Comparison of ENCODE assay signal across 26 cellular contexts in the genomic region with DNA sequence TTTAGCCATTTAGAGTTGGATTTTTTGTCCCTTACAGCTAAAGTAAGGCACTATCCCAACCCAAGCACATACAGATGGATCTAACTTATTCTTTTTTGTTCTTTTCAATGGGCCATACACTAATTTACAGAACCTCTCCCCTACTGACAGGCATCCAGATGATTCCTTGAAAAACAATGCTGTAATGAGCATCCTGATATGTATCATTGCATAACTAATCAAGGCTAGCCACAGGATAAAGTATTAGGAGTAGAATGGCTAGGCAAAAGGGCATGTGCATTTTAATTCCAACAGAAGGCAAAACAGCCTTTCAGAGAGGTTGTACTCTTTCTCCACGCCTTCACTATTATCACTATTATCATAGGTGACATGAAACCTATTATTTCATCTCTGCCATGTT. TPM values are rescaled to one million over a fixed set of nuclear protein-coding genes. Genes with fewer than 3 reads are reported as not detected.
DNase-seq lines count a peak whose midpoint lies in the region; ATAC-seq, FAIRE-seq and TF ChIP-seq lines count a peak whose summit lies in the region.
"Had no signal": no experiment of that assay in that cellular context is flagged by ENCODE, and none has a peak within 500 bp of the region (broad histone marks: within the 10 kb centered on the region; RNA-seq: fewer than 3 reads in every experiment).

No MANE protein-coding gene starts in this region.

- ATAC-seq in activated naive CD8-positive, alpha-beta T cell treated with anti-CD3 and anti-CD28 coated beads, Interleukin-2, amount 10 ng/mL, durations not matched to agents 7 days and 5 days (ENCODE audit: low read depth) = no peak
- no peak for ATAC-seq in activated naive CD8-positive, alpha-beta T cell treated with anti-CD3 and anti-CD28 coated beads, Interleukin-2, amount 50 U/mL, for 24 hours
- no peak for ATAC-seq in central memory CD8-positive, alpha-beta T cell (replicated peaks; ENCODE audit: extremely low read depth, poor library complexity, severe bottlenecking)
- no peak for ATAC-seq in stimulated activated naive B cell treated with anti-CD40 and anti-IgM and Interleukin-4, amounts not matched to agents 10 μg/mL and 1 μg/mL and 100 μg/mL, for 72 hours (replicated peaks)
- no peak for ATAC-seq in HG03196 (IDR thresholded peaks at IDR 0.05; ENCODE audit: unreplicated experiment)
- ATAC-seq: esophagus mucosa, psoas muscle, sciatic nerve had no signal

- H3K27me3 Mint-ChIP-seq in activated naive CD8-positive, alpha-beta T cell treated with anti-CD3 and anti-CD28 coated beads, Interleukin-2, amount 10 ng/mL, durations not matched to agents 7 days and 5 days = no peaks in the 10 kb centered on the region
- H3K27me3 Mint-ChIP-seq in activated naive CD8-positive, alpha-beta T cell treated with anti-CD3 and anti-CD28 coated beads, Interleukin-2, amount 50 U/mL, for 24 hours = no peaks in the 10 kb centered on the region
- no peaks in the 10 kb centered on the region for H3K27me3 Mint-ChIP-seq in central memory CD8-positive, alpha-beta T cell
- H3K27me3 Mint-ChIP-seq in stimulated activated naive B cell treated with anti-CD40 and anti-IgM and Interleukin-4, amounts not matched to agents 10 μg/mL and 1 μg/mL and 100 μg/mL, for 72 hours = no peaks in the 10 kb centered on the region
- H3K27me3 Mint-ChIP-seq: dendritic cell treated with granulocyte-macrophage colony-stimulating factor and Interleukin-4, amounts not matched to agents 40 ng/mL and 50 ng/mL, for 4 days had no signal

- no peak overlapping the region for H3K4me3 Mint-ChIP-seq in activated naive CD8-positive, alpha-beta T cell treated with anti-CD3 and anti-CD28 coated beads, Interleukin-2, amount 10 ng/mL, durations not matched to agents 7 days and 5 days
- H3K4me3 Mint-ChIP-seq in activated naive CD8-positive, alpha-beta T cell treated with anti-CD3 and anti-CD28 coated beads, Interleukin-2, amount 50 U/mL, for 24 hours = no peak overlapping the region
- no peak overlapping the region for H3K4me3 Mint-ChIP-seq in central memory CD8-positive, alpha-beta T cell
- H3K4me3 Mint-ChIP-seq in stimulated activated naive B cell treated with anti-CD40 and anti-IgM and Interleukin-4, amounts not matched to agents 10 μg/mL and 1 μg/mL and 100 μg/mL, for 72 hours = no peak overlapping the region
- H3K4me3 Mint-ChIP-seq: dendritic cell treated with granulocyte-macrophage colony-stimulating factor and Interleukin-4, amounts not matched to agents 40 ng/mL and 50 ng/mL, for 4 days; WTC11 had no signal

- H3K27ac Mint-ChIP-seq in activated naive CD8-positive, alpha-beta T cell treated with anti-CD3 and anti-CD28 coated beads, Interleukin-2, amount 10 ng/mL, durations not matched to agents 7 days and 5 days = peak overlapping the region; percentile 43
- no peak overlapping the region for H3K27ac Mint-ChIP-seq in activated naive CD8-positive, alpha-beta T cell treated with anti-CD3 and anti-CD28 coated beads, Interleukin-2, amount 50 U/mL, for 24 hours
- H3K27ac Mint-ChIP-seq in central memory CD8-positive, alpha-beta T cell (ENCODE audit: low read depth) = peak overlapping the region; percentile 76
- H3K27ac Mint-ChIP-seq in stimulated activated naive B cell treated with anti-CD40 and anti-IgM and Interleukin-4, amounts not matched to agents 10 μg/mL and 1 μg/mL and 100 μg/mL, for 72 hours = peak overlapping the region; percentile 87
- H3K27ac Mint-ChIP-seq: activated T-helper 2 cell treated with anti-CD3 and anti-CD28 coated beads, Interferon-gamma antibody, Interleukin-2, Interleukin-4, amounts not matched to agents 10 μg/mL and 5 μg/mL and 100 μg/mL, durations not matched to agents 14 hours and 24 hours and 36 hours; dendritic cell treated with granulocyte-macrophage colony-stimulating factor and Interleukin-4, amounts not matched to agents 40 ng/mL and 50 ng/mL, for 4 days; WTC11 had no signal

- no peaks in the 10 kb centered on the region for H3K9me3 Mint-ChIP-seq in activated naive CD8-positive, alpha-beta T cell treated with anti-CD3 and anti-CD28 coated beads, Interleukin-2, amount 10 ng/mL, durations not matched to agents 7 days and 5 days
- H3K9me3 Mint-ChIP-seq in activated naive CD8-positive, alpha-beta T cell treated with anti-CD3 and anti-CD28 coated beads, Interleukin-2, amount 50 U/mL, for 24 hours = no peaks in the 10 kb centered on the region
- H3K9me3 Mint-ChIP-seq in central memory CD8-positive, alpha-beta T cell = no peaks in the 10 kb centered on the region
- H3K9me3 Mint-ChIP-seq in stimulated activated naive B cell treated with anti-CD40 and anti-IgM and Interleukin-4, amounts not matched to agents 10 μg/mL and 1 μg/mL and 100 μg/mL, for 72 hours = no peaks in the 10 kb centered on the region
- H3K9me3 Mint-ChIP-seq: activated T-helper 2 cell treated with anti-CD3 and anti-CD28 coated beads, Interferon-gamma antibody, Interleukin-2, Interleukin-4, amounts not matched to agents 10 μg/mL and 5 μg/mL and 100 μg/mL, durations not matched to agents 14 hours and 24 hours and 36 hours; dendritic cell treated with granulocyte-macrophage colony-stimulating factor and Interleukin-4, amounts not matched to agents 40 ng/mL and 50 ng/mL, for 4 days; WTC11 had no signal

- H3K36me3 Mint-ChIP-seq in activated naive CD8-positive, alpha-beta T cell treated with anti-CD3 and anti-CD28 coated beads, Interleukin-2, amount 10 ng/mL, durations not matched to agents 7 days and 5 days = peaks cover 11% of the 10 kb centered on the region
- peaks cover 26% of the 10 kb centered on the region for H3K36me3 Mint-ChIP-seq in activated naive CD8-positive, alpha-beta T cell treated with anti-CD3 and anti-CD28 coated beads, Interleukin-2, amount 50 U/mL, for 24 hours (ENCODE audit: low read depth)
- peaks cover 11% of the 10 kb centered on the region for H3K36me3 Mint-ChIP-seq in central memory CD8-positive, alpha-beta T cell (ENCODE audit: insufficient read depth)
- peaks cover 31 to 43% of the 10 kb centered on the region in 2 donors for H3K36me3 Mint-ChIP-seq in stimulated activated naive B cell treated with anti-CD40 and anti-IgM and Interleukin-4, amounts not matched to agents 10 μg/mL and 1 μg/mL and 100 μg/mL, for 72 hours

- POLR2A ChIA-PET in activated naive CD8-positive, alpha-beta T cell treated with anti-CD3 and anti-CD28 coated beads, Interleukin-2, amount 10 ng/mL, durations not matched to agents 7 days and 5 days (lab: Charles Lee) = interaction anchor here (1.1 kb wide), 1 partner anchor 65 kb away, joined by 4 read pairs; no protein-coding TSS in a partner anchor

- no peak for DNase-seq in activated naive CD8-positive, alpha-beta T cell treated with anti-CD3 and anti-CD28 coated beads, Interleukin-2, amount 10 ng/mL, durations not matched to agents 7 days and 5 days
- DNase-seq in activated naive CD8-positive, alpha-beta T cell treated with anti-CD3 and anti-CD28 coated beads, Interleukin-2, amount 50 U/mL, for 24 hours = no peak
- DNase-seq in GM04503 (ENCODE audit: low read depth) = peak; percentile 37
- no peak for DNase-seq in central memory CD8-positive, alpha-beta T cell (ENCODE audit: low spot score in 2 of 2)
- no peak for DNase-seq in stimulated activated naive B cell treated with anti-CD40 and anti-IgM and Interleukin-4, amounts not matched to agents 10 μg/mL and 1 μg/mL and 100 μg/mL, for 72 hours
- DNase-seq in effector CD8-positive, alpha-beta T cell (lab: John Stamatoyannopoulos, UW) = no peak
- DNase-seq in H54 (ENCODE audit: insufficient read length, low spot score) = no peak
- DNase-seq: activated CD4-positive, alpha-beta T cell treated with anti-CD3 and anti-CD28 coated beads, Interleukin-2, amount 50 U/mL, for 4 hours; central memory CD4-positive, alpha-beta T cell; DMS79; foreskin fibroblast; heart left ventricle; kidney; NCI-H1105; NCI-H187 treated with DMSO at 0.1 percent for 48 hours; NCI-H510A; occipital lobe; psoas muscle; stimulated activated CD4-positive, alpha-beta T cell treated with anti-CD3 and anti-CD28 coated beads, Interleukin-2, amount 100 ng/mL, for 48 hours; upper lobe of left lung had no signal

- no peak for FAIRE-seq in H54 (lab: Jason Lieb, UNC)
- FAIRE-seq: kidney had no signal

- H3K4me1 Mint-ChIP-seq in activated naive CD8-positive, alpha-beta T cell treated with anti-CD3 and anti-CD28 coated beads, Interleukin-2, amount 10 ng/mL, durations not matched to agents 7 days and 5 days = peaks cover 35% of the 10 kb centered on the region
- H3K4me1 Mint-ChIP-seq in activated naive CD8-positive, alpha-beta T cell treated with anti-CD3 and anti-CD28 coated beads, Interleukin-2, amount 50 U/mL, for 24 hours = peaks cover 72% of the 10 kb centered on the region
- peaks cover 73% of the 10 kb centered on the region for H3K4me1 Mint-ChIP-seq in central memory CD8-positive, alpha-beta T cell
- H3K4me1 Mint-ChIP-seq in stimulated activated naive B cell treated with anti-CD40 and anti-IgM and Interleukin-4, amounts not matched to agents 10 μg/mL and 1 μg/mL and 100 μg/mL, for 72 hours = peaks cover 63 to 86% of the 10 kb centered on the region in 2 donors

- TF ChIP-seq POLR2A in H54 (IDR thresholded peaks at IDR 0.05; ENCODE audit: low read depth, low read length) = no peak

RNA-seq across cellular contexts. Expression of a gene that starts 54.1 kb away (rescaled TPM):
- 100 to 1,000 TPM; 101 to 110 TPM for total RNA-seq in activated naive CD8-positive, alpha-beta T cell treated with anti-CD3 and anti-CD28 coated beads, Interleukin-2, amount 10 ng/mL, durations not matched to agents 7 days and 5 days
